Comparison of ENCODE assay signal across 8 cellular contexts in the genomic region with DNA sequence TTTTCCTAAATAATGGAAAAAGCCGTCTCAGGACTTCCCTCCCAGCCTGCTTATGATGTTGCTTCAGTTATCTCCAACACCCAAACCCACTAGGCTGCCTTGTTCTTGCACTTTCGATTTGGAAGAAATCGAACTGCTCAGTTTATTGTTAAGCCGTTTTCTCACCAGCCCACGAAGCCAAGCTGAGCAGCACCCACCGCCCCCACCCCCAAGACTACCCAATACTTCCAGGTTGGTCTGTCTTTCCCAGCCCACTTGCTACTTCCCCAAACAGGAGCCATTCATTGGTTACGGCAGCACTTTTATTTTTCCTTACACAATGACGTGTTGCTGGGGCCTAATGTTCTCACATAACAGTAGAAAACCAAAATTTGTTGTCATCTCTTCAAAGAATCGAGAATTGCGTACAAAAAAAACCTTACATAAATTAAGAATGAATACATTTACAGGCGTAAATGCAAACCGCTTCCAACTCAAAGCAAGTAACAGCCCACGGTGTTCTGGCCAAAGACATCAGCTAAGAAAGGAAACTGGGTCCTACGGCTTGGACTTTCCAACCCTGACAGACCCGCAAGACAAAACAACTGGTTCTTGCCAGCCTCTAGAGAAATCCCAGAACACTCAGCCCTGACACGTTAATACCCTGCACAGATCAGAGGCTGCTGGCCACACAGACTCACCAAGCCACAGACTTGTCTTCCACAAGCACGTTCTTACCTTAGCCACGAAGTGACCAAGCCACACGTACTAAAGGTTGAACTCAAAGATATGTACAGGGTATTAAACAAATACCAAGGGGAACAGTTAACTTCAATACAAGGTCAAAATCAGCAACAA. TPM values are rescaled to one million over a fixed set of nuclear protein-coding genes. Genes with fewer than 3 reads are reported as not detected.
DNase-seq lines count a peak whose midpoint lies in the region; ATAC-seq, FAIRE-seq and TF ChIP-seq lines count a peak whose summit lies in the region.

No MANE protein-coding gene starts in this region.

- H3K4me2 ChIP-seq in A549: peak overlapping the region; percentile 82

- peaks cover 54% of the 10 kb centered on the region for H3K36me3 Mint-ChIP-seq in activated T-helper 17 cell treated with anti-CD3 and anti-CD28 coated beads, Interleukin-2, amount 50 U/mL, for 72 hours (ENCODE audit: low read depth)

- 0 out of 5 replicates have a peak, but pooled peaks of 1 of the 2 experiments have one; percentile 6 for TF ChIP-seq EP300 in A549 (IDR thresholded peaks at IDR 0.05)

- DNase-seq in A549 (ENCODE audit: low read depth in 1 of 2, low spot score in 1 of 2) (peak in 1 of 2 experiments; percentile 53), iPS DF 6.9 (ENCODE audit: low read depth, low spot score) (no peak), COR-L47 (lab: John Stamatoyannopoulos, UW) (no peak), hepatic stellate cell (ENCODE audit: low spot score) (no peak), DMS79 (lab: John Stamatoyannopoulos, UW) (no peak)
- DNase-seq in stimulated activated CD4-positive, alpha-beta T cell treated with anti-CD3 and anti-CD28 coated beads, Interleukin-4, amount 100 ng/mL, for 1 hour: peak; percentile 53

- TF ChIP-seq RAD21 in A549 (conservative IDR thresholded peaks at IDR 0.05 in 1 of 2, IDR thresholded peaks at IDR 0.05 in 1 of 2): no peak

- H3K27me3 ChIP-seq in HUES64 (ENCODE audit: insufficient read depth, low read length) (no peaks in the 10 kb centered on the region), iPS DF 6.9 (ENCODE audit: control insufficient read depth, insufficient read depth, low read length) (no peaks in the 10 kb centered on the region)

- peak overlapping the region; percentile 83 for H3K4me3 ChIP-seq in A549
- peak overlapping the region; percentile 98 for H3K4me3 ChIP-seq in HUES64 (ENCODE audit: low read length)
- H3K4me3 ChIP-seq in iPS DF 6.9 (ENCODE audit: low read length): peak overlapping the region; percentile 83; the same call in 1 of the 2 replicates

- under 1% methylated on average over 19 of the region's 19 CpGs for WGBS in A549 (ENCODE audit: missing lambda C conversion rate)
- WGBS in HUES64: 50% methylated on average over 19 of the region's 19 CpGs
- WGBS in iPS DF 6.9 (ENCODE audit: insufficient coverage, insufficient read length): no CpG with 5 or more reads among the region's 19 CpGs

- H3K9me3 ChIP-seq in A549 (no peaks in the 10 kb centered on the region), HUES64 (ENCODE audit: insufficient read depth, low read depth, low read length) (no peaks in the 10 kb centered on the region), iPS DF 6.9 (ENCODE audit: control insufficient read depth, insufficient read depth, low read length) (no peaks in the 10 kb centered on the region)

- TF ChIP-seq POLR2A in A549 (IDR thresholded peaks at IDR 0.05; ENCODE audit: low read length): peak; percentile 24; the same call in 1 of the 2 replicates

- H3K27me3 Mint-ChIP-seq in activated T-helper 17 cell treated with anti-CD3 and anti-CD28 coated beads, Interleukin-2, amount 50 U/mL, for 72 hours: no peaks in the 10 kb centered on the region

- no peak for FAIRE-seq in A549 (lab: Jason Lieb, UNC)

- no peak for TF ChIP-seq CTCF in A549 (IDR thresholded peaks at IDR 0.05)

- peak overlapping the region; percentile 98 for H3K4me3 Mint-ChIP-seq in activated T-helper 17 cell treated with anti-CD3 and anti-CD28 coated beads, Interleukin-2, amount 50 U/mL, for 72 hours

- peaks cover 9% of the 10 kb centered on the region for H3K4me1 Mint-ChIP-seq in activated T-helper 17 cell treated with anti-CD3 and anti-CD28 coated beads, Interleukin-2, amount 50 U/mL, for 72 hours

- peaks cover 7% of the 10 kb centered on the region; the same call in 1 of the 3 replicates for H3K4me1 ChIP-seq in A549
- H3K4me1 ChIP-seq in HUES64 (ENCODE audit: insufficient read depth, low read length): no peaks in the 10 kb centered on the region
- H3K4me1 ChIP-seq in iPS DF 6.9 (ENCODE audit: control insufficient read depth, insufficient read depth, low read length): no peaks in the 10 kb centered on the region

- peak overlapping the region; percentile 99 for H3K27ac ChIP-seq in A549
- peak overlapping the region; percentile 91; the same call in 1 of the 2 replicates for H3K27ac ChIP-seq in HUES64 (ENCODE audit: low read depth, low read length)
- H3K27ac ChIP-seq in iPS DF 6.9 (ENCODE audit: low read length): no peak overlapping the region

- peak overlapping the region; percentile 95 for H3K27ac Mint-ChIP-seq in activated T-helper 17 cell treated with anti-CD3 and anti-CD28 coated beads, Interleukin-2, amount 50 U/mL, for 72 hours

- CTCF ChIA-PET in A549 (lab: Yijun Ruan, JAX): interaction anchor here (0.7 to 4.9 kb wide), 15 partner anchors 8 to 257 kb away, joined by 3 to 34 read pairs (median 5); no protein-coding TSS in a partner anchor

- peak overlapping the region; percentile 98 for H3K9ac ChIP-seq in HUES64 (ENCODE audit: low read depth, low read length)

- POLR2A ChIA-PET in A549 (lab: Yijun Ruan, JAX): interaction anchor here (0.5 to 4.4 kb wide), 5 partner anchors 9 to 115 kb away, joined by 3 to 19 read pairs (median 7); a partner anchor contains a TSS

- H3K36me3 ChIP-seq in HUES64 (ENCODE audit: insufficient read depth, low read length): peaks cover 36% of the 10 kb centered on the region
- H3K36me3 ChIP-seq in iPS DF 6.9 (ENCODE audit: control insufficient read depth, insufficient read depth, low read length): peaks cover 24% of the 10 kb centered on the region

- no peak for ATAC-seq in A549
- no peak for ATAC-seq in activated T-helper 17 cell treated with anti-CD3 and anti-CD28 coated beads, Interleukin-2, amount 50 U/mL, for 72 hours (replicated peaks)

- H3K9me3 Mint-ChIP-seq in activated T-helper 17 cell treated with anti-CD3 and anti-CD28 coated beads, Interleukin-2, amount 50 U/mL, for 72 hours: no peaks in the 10 kb centered on the region

TF ChIP-seq in A549, 52 proteins besides CTCF, POLR2A, EP300 and RAD21 (continues in another document):
- TF ChIP-seq POLR2AphosphoS2 (conservative IDR thresholded peaks at IDR 0.05; ENCODE audit: low read length) (peak; percentile 33; the same call in 1 of the 2 replicates), TFCP2L1 (CRISPR knock-in tag; IDR thresholded peaks at IDR 0.05) (0 out of 2 replicates have a peak, but pooled peaks have one; percentile 5), EHF (CRISPR knock-in tag; IDR thresholded peaks at IDR 0.05) (peak; percentile 2; the same call in 1 of the 2 replicates), CBX2 (IDR thresholded peaks at IDR 0.05; ENCODE audit: borderline replicate concordance, low read depth) (no peak), HOXB5 (CRISPR knock-in tag; IDR thresholded peaks at IDR 0.05) (0 out of 2 replicates have a peak, but pooled peaks have one; percentile 10), KDM5A (IDR thresholded peaks at IDR 0.05) (no peak), HOXB13 (CRISPR knock-in tag; IDR thresholded peaks at IDR 0.05; ENCODE audit: low read depth) (peak; percentile 8), ZSCAN20 (CRISPR knock-in tag; IDR thresholded peaks at IDR 0.05) (no peak), FOSB (CRISPR knock-in tag; IDR thresholded peaks at IDR 0.05) (0 out of 2 replicates have a peak, but pooled peaks have one; percentile 10), RARB (CRISPR knock-in tag; IDR thresholded peaks at IDR 0.05) (peak; percentile 4; the same call in 1 of the 2 replicates), TP53 (CRISPR knock-in tag; IDR thresholded peaks at IDR 0.05) (peak; percentile 4; the same call in 1 of the 2 replicates), JUNB (IDR thresholded peaks at IDR 0.05) (no peak)
- TF ChIP-seq, protein P1, sequence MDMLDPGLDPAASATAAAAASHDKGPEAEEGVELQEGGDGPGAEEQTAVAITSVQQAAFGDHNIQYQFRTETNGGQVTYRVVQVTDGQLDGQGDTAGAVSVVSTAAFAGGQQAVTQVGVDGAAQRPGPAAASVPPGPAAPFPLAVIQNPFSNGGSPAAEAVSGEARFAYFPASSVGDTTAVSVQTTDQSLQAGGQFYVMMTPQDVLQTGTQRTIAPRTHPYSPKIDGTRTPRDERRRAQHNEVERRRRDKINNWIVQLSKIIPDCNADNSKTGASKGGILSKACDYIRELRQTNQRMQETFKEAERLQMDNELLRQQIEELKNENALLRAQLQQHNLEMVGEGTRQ (IDR thresholded peaks at IDR 0.05): no peak

RNA-seq across cellular contexts. Expression of a gene that starts 2.7 kb away (rescaled TPM):
- 2,042 and 2,306 TPM in 2 replicates for polyA plus RNA-seq in A549 (2011; rRNA removed)
- 14,539 and 15,776 TPM in 2 replicates for polyA plus RNA-seq in A549 (2012; cell fraction: cytosol; rRNA removed)
- polyA plus RNA-seq in A549 (2012; cell fraction: nucleus; rRNA removed): 26,089 and 28,335 TPM in 2 replicates
- polyA plus RNA-seq in A549 (2017; fragmentation: RNase III; extraction: RNeasy Plus Mini Kit Qiagen cat#74134 plus additional on column Dnase treatment): 7,182 to 8,782 TPM (median 7,263 TPM) in 3 replicates
- polyA minus RNA-seq in A549 (2011; rRNA and poly(A)+ RNA removed): 2,054 and 3,772 TPM in 2 replicates
- 2,066 TPM for polyA plus RNA-seq in HUES64 (2013, experiment 1 of 2)
- polyA plus RNA-seq in HUES64 (2013, experiment 2 of 2): 2,328 TPM
- total RNA-seq in activated T-helper 17 cell treated with anti-CD3 and anti-CD28 coated beads, Interleukin-2, amount 50 U/mL, for 72 hours: 1,000 to 10,000 TPM; 4,457 to 7,394 TPM

RNA-seq across cellular contexts. Expression of a gene that starts 18.3 kb away (rescaled TPM):
- polyA plus RNA-seq in A549 (2011; rRNA removed) (0.84 and 1.2 TPM in 2 replicates), A549 (2017; fragmentation: RNase III; extraction: RNeasy Plus Mini Kit Qiagen cat#74134 plus additional on column Dnase treatment) (1.3 to 1.7 TPM (median 1.3 TPM) in 3 replicates)
- 0.74 and 1.1 TPM in 2 replicates for polyA plus RNA-seq in A549 (2012; cell fraction: cytosol; rRNA removed)
- polyA plus RNA-seq in A549 (2012; cell fraction: nucleus; rRNA removed): 7.5 and 8.3 TPM in 2 replicates
- 3.6 and 3.7 TPM in 2 replicates for polyA minus RNA-seq in A549 (2011; rRNA and poly(A)+ RNA removed)
- not detected for polyA plus RNA-seq in HUES64 (2013, experiment 1 of 2)
- not detected for polyA plus RNA-seq in HUES64 (2013, experiment 2 of 2)
- under 1 TPM; 0.43 to 0.93 TPM for total RNA-seq in activated T-helper 17 cell treated with anti-CD3 and anti-CD28 coated beads, Interleukin-2, amount 50 U/mL, for 72 hours

RNA-seq across cellular contexts. Expression of a gene that starts 42.2 kb away (rescaled TPM):
- polyA plus RNA-seq in A549 (2011; rRNA removed) (5.4 and 7.2 TPM in 2 replicates), A549 (2017; fragmentation: RNase III; extraction: RNeasy Plus Mini Kit Qiagen cat#74134 plus additional on column Dnase treatment) (16.2 to 17.7 TPM (median 16.8 TPM) in 3 replicates)
- polyA plus RNA-seq in A549 (2012; cell fraction: cytosol; rRNA removed): 17.3 and 25.1 TPM in 2 replicates
- polyA plus RNA-seq in A549 (2012; cell fraction: nucleus; rRNA removed): 52.4 and 75.7 TPM in 2 replicates
- polyA minus RNA-seq in A549 (2011; rRNA and poly(A)+ RNA removed): 7.8 and 10.0 TPM in 2 replicates
- 22.5 TPM for polyA plus RNA-seq in HUES64 (2013, experiment 1 of 2)
- 20.7 TPM for polyA plus RNA-seq in HUES64 (2013, experiment 2 of 2)
- 10 to 100 TPM; 26.9 to 38.6 TPM for total RNA-seq in activated T-helper 17 cell treated with anti-CD3 and anti-CD28 coated beads, Interleukin-2, amount 50 U/mL, for 72 hours
